9 cellular contexts compared by ENCODE assay signal in the genomic region with DNA sequence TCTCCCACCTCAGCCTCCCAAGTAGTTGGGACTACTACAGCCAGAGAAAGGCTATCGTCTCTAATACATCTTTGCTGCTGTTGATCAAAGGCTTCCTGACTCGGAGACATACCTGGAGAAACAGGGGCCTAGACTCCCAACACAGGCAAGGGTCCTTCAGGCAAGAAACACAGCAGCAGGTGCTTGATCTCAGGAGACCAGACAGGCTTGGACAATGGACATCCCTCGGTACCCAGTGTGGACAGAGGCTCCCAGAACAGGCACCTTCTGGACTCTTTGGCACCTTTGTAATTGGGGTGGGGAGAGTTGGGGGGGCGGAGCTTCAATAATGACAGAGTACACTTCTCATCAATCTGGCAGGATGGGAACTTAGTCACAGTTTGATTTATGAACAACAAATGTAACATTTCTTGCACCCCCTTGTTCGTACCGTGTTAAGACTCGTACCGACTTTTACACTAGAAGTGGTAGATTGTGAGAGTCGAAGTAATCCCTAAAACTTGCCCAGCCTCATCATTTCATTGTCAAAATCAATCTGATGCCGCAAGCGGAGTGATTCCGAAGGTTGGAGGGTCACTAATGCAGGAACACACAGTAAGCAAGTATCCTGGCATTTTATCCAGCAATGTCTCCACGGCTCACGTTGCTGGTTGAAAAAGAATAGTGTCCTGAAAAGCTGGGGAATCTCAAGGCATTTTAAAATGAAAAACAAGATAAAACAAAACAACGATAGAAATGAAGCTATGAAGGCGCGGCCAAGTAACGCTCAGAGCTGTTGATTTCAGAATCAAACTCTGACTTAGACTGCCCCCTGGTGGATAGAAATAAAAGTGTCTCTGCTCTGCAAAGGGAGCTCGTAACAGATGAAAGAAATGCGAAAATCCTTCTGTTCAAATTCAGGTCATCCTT. TPM values are rescaled to one million over a fixed set of nuclear protein-coding genes. Genes with fewer than 3 reads are reported as not detected.
DNase-seq lines count a peak whose midpoint lies in the region; ATAC-seq and TF ChIP-seq lines count a peak whose summit lies in the region.
"Had no signal": no experiment of that assay in that cellular context is flagged by ENCODE, and none has a peak within 500 bp of the region (broad histone marks: within the 10 kb centered on the region; RNA-seq: fewer than 3 reads in every experiment).

No MANE protein-coding gene starts in this region.

- peaks cover 7% of the 10 kb centered on the region; the same call in 1 of the 2 replicates for H3K4me1 ChIP-seq in Caco-2
- peaks cover 0 to 8% (median 0%) of the 10 kb centered on the region in 3 donors for H3K4me1 ChIP-seq in esophagus squamous epithelium
- no peaks in the 10 kb centered on the region for H3K4me1 ChIP-seq in vagina

- CTCF ChIA-PET in Caco-2 (lab: Charles Lee): interaction anchor here (0.6 to 2.1 kb wide), 39 partner anchors 9 to 655 kb away, joined by 3 to 59 read pairs (median 4); no protein-coding TSS in a partner anchor

- H3K4me3 Mint-ChIP-seq in Caco-2 (ENCODE audit: unreplicated experiment): peak overlapping the region; percentile 27
- peak overlapping the region in 1 of 3 experiments; percentile 42 for H3K4me3 Mint-ChIP-seq in nephron
- H3K4me3 Mint-ChIP-seq: activated naive CD4-positive, alpha-beta T cell treated with anti-CD3 and anti-CD28 coated beads, Interleukin-2, amount 50 U/mL, for 24 hours had no signal

- H3K27ac Mint-ChIP-seq in Caco-2 (ENCODE audit: unreplicated experiment) (peak overlapping the region; percentile 70), nephron (no peak overlapping the region)
- H3K27ac Mint-ChIP-seq: activated naive CD4-positive, alpha-beta T cell treated with anti-CD3 and anti-CD28 coated beads, Interleukin-2, amount 50 U/mL, for 24 hours had no signal

- no peak overlapping the region for H3K27ac ChIP-seq in esophagus squamous epithelium
- H3K27ac ChIP-seq in vagina: no peak overlapping the region

- no peak overlapping the region for H3K4me3 ChIP-seq in Caco-2 (ENCODE audit: low read depth, low read length)
- peak overlapping the region in 1 of 4 donors; percentile 34 for H3K4me3 ChIP-seq in esophagus squamous epithelium
- H3K4me3 ChIP-seq in vagina: peak overlapping the region in 1 of 2 donors; percentile 12

- TF ChIP-seq CTCF in Caco-2 (IDR thresholded peaks at IDR 0.05; ENCODE audit: insufficient read depth in 1 of 2, low read depth in 1 of 2, low read length in 1 of 2, severe bottlenecking in 1 of 2, unreplicated experiment in 1 of 2) (peak; percentile 69 to 79), esophagus squamous epithelium (IDR thresholded peaks at IDR 0.05) (peak; percentile 75 to 89 (median 84)), nephron (IDR thresholded peaks at IDR 0.05; ENCODE audit: unreplicated experiment in 3 of 3) (peak; percentile 87 to 88 (median 88)), vagina (IDR thresholded peaks at IDR 0.05) (peak; percentile 28 to 71 (median 70))

- intact Hi-C loops in Caco-2 (cut with micrococcal nuclease; ENCODE audit: unreplicated experiment) (loop anchor here (1.0 to 5.0 kb wide), 8 partner anchors 21 to 656 kb away; no protein-coding TSS in a partner anchor), esophagus squamous epithelium (cut with DNase I) (no loop called here), vagina (cut with DNase I) (loop anchor here (2.0 kb wide), 1 partner anchor 654 kb away; no protein-coding TSS in a partner anchor)

- H3K4me1 Mint-ChIP-seq in Caco-2 (ENCODE audit: low read depth, unreplicated experiment): peaks cover 21% of the 10 kb centered on the region
- no peaks in the 10 kb centered on the region for H3K4me1 Mint-ChIP-seq in nephron

- H3K27me3 Mint-ChIP-seq in Caco-2 (ENCODE audit: insufficient read depth, unreplicated experiment) (no peaks in the 10 kb centered on the region), nephron (ENCODE audit: low read depth) (no peaks in the 10 kb centered on the region)

- no peaks in the 10 kb centered on the region for H3K9me3 Mint-ChIP-seq in Caco-2 (ENCODE audit: unreplicated experiment)
- H3K9me3 Mint-ChIP-seq in nephron: no peaks in the 10 kb centered on the region
- H3K9me3 Mint-ChIP-seq: activated naive CD4-positive, alpha-beta T cell treated with anti-CD3 and anti-CD28 coated beads, Interleukin-2, amount 50 U/mL, for 24 hours had no signal

- peak; percentile 62 to 82 for DNase-seq in Caco-2
- DNase-seq in NCI-H226: peak; percentile 32
- peak; percentile 1 to 6 for DNase-seq in activated CD4-positive, alpha-beta T cell treated with anti-CD3 and anti-CD28 coated beads, Interleukin-2, amount 50 U/mL, for 4 hours
- no peak for DNase-seq in esophagus squamous epithelium (lab: John Stamatoyannopoulos, UW)
- no peak for DNase-seq in vagina (ENCODE audit: extremely low spot score in 2 of 2)

- 34 to 38% methylated on average over 17 to 20 of the region's 20 CpGs for WGBS in esophagus squamous epithelium, 2 donors

- TF ChIP-seq POLR2A in esophagus squamous epithelium (IDR thresholded peaks at IDR 0.05): no peak
- no peak for TF ChIP-seq POLR2A in vagina (IDR thresholded peaks at IDR 0.05)

- H3K9me3 ChIP-seq in Caco-2 (no peaks in the 10 kb centered on the region), esophagus squamous epithelium (no peaks in the 10 kb centered on the region), vagina (no peaks in the 10 kb centered on the region)

- BruUV-seq in Caco-2 (replicated peaks; lab: Mats Ljungman, UMichigan): no TSS peak

- H3K27me3 ChIP-seq in Caco-2 (replicated peaks; ENCODE audit: control insufficient read depth, insufficient read depth, low read length) (no peaks in the 10 kb centered on the region), esophagus squamous epithelium (peaks cover 0 to 13% (median 0%) of the 10 kb centered on the region in 4 donors), vagina (no peaks in the 10 kb centered on the region)

- POLR2A ChIA-PET in Caco-2 (lab: Charles Lee): no interaction called here

- H3K36me3 Mint-ChIP-seq in Caco-2 (ENCODE audit: insufficient read depth, unreplicated experiment): no peaks in the 10 kb centered on the region
- H3K36me3 Mint-ChIP-seq in nephron (ENCODE audit: low read depth): no peaks in the 10 kb centered on the region
- H3K36me3 Mint-ChIP-seq: activated naive CD4-positive, alpha-beta T cell treated with anti-CD3 and anti-CD28 coated beads, Interleukin-2, amount 50 U/mL, for 24 hours had no signal

- ATAC-seq in GM19035 (IDR thresholded peaks at IDR 0.05; ENCODE audit: unreplicated experiment) (peak; percentile 87), HG03196 (IDR thresholded peaks at IDR 0.05; ENCODE audit: unreplicated experiment) (peak; percentile 69)

- no peaks in the 10 kb centered on the region for H3K36me3 ChIP-seq in Caco-2 (ENCODE audit: control insufficient read depth, insufficient read depth, low read length)
- H3K36me3 ChIP-seq in esophagus squamous epithelium: no peaks in the 10 kb centered on the region
- no peaks in the 10 kb centered on the region for H3K36me3 ChIP-seq in vagina

RNA-seq across cellular contexts. Expression of a gene that starts 46.4 kb away (rescaled TPM):
- total RNA-seq in Caco-2 (2022) (0.16 and 0.32 TPM in 2 replicates), esophagus squamous epithelium (1 to 10 TPM in 1 of 4 donors, under 1 TPM in 2, not detected in 1; 0.26 to 1.7 (median 0.38) TPM), vagina (1.5 TPM)

Comparison
In these comparisons a context has a peak if more than half of its experiments do, and no peak if none do; other contexts are left out.
1. DNase-seq: peak in Caco-2 (2 of 2), NCI-H226 (single experiment) and activated CD4-positive, alpha-beta T cell treated with anti-CD3 and anti-CD28 coated beads, Interleukin-2, amount 50 U/mL, for 4 hours (2 of 2); none in esophagus squamous epithelium (single experiment) and vagina (0 of 2).
2. Peak in every context shown above with its lines, with median percentiles within 50 percentile points of each other: CTCF ChIP-seq.